In genomic region chr10:30430544-30431298, GRCh38 we compare ENCODE assay signal across 13 cellular contexts. TPM values are rescaled to one million over a fixed set of nuclear protein-coding genes. Genes with fewer than 3 reads are reported as not detected.
A peak's percentile ranks its signal among the peaks of the same experiment; 100 is the strongest.
DNase-seq lines count a peak whose midpoint lies in the region; ATAC-seq and TF ChIP-seq lines count a peak whose summit lies in the region.
"Had no signal": no experiment of that assay in that cellular context is flagged by ENCODE, and none has a peak within 500 bp of the region (broad histone marks: within the 10 kb centered on the region; RNA-seq: fewer than 3 reads in every experiment).

No MANE protein-coding gene starts in this region.

- peaks cover 20% of the 10 kb centered on the region for H3K36me3 Mint-ChIP-seq in activated T-helper 17 cell treated with anti-CD3 and anti-CD28 coated beads, Interleukin-2, amount 50 U/mL, for 72 hours (ENCODE audit: low read depth)

- intact Hi-C loops in heart right ventricle (cut with DNase I) = no loop called here
- intact Hi-C loops in Right ventricle myocardium superior (cut with DNase I) = no loop called here
- intact Hi-C loops in vagina (cut with DNase I) = no loop called here

- peak overlapping the region in 9 of 10 donors; percentile 75 to 99 (median 99) for H3K27ac ChIP-seq in heart right ventricle
- peak overlapping the region; percentile 55 for H3K27ac ChIP-seq in vagina
- H3K27ac ChIP-seq in neuronal stem cell (replicated peaks; ENCODE audit: low read length) = no peak overlapping the region
- H3K27ac ChIP-seq: SK-N-MC had no signal

- H3K14ac ChIP-seq in neuronal stem cell (ENCODE audit: low read length) = no peak overlapping the region

- no peak overlapping the region for H2AFZ ChIP-seq in neuronal stem cell (ENCODE audit: low read length)

- H2BK5ac ChIP-seq in neuronal stem cell (ENCODE audit: low read length) = no peak overlapping the region

- H2BK15ac ChIP-seq in neuronal stem cell (ENCODE audit: low read length) = no peak overlapping the region

- no peak overlapping the region for H3K18ac ChIP-seq in neuronal stem cell (ENCODE audit: low read length)

- peaks cover 0 to 46% (median 32%) of the 10 kb centered on the region in 9 donors for H3K4me1 ChIP-seq in heart right ventricle
- H3K4me1 ChIP-seq in mucosa of stomach (ENCODE audit: control insufficient read depth, insufficient read depth, low read length) = peaks cover 37% of the 10 kb centered on the region
- H3K4me1 ChIP-seq in vagina = peaks cover 22% of the 10 kb centered on the region
- peaks cover 7 to 11% of the 10 kb centered on the region in 2 donors for H3K4me1 ChIP-seq in neuronal stem cell (ENCODE audit: control insufficient read depth in 2 of 2, insufficient read depth in 1 of 2, low read depth in 1 of 2, low read length in 2 of 2)

- H3K9me3 ChIP-seq in heart right ventricle (no peaks in the 10 kb centered on the region), mucosa of stomach (ENCODE audit: control insufficient read depth, low read length) (no peaks in the 10 kb centered on the region), vagina (no peaks in the 10 kb centered on the region), neuronal stem cell (replicated peaks in 1 of 2; ENCODE audit: control insufficient read depth in 2 of 2, insufficient read depth in 1 of 2, low read depth in 1 of 2, low read length in 2 of 2) (no peaks in the 10 kb centered on the region)

- no peak overlapping the region for H3K23ac ChIP-seq in neuronal stem cell (ENCODE audit: low read depth, low read length, poor library complexity)

- peaks cover 17% of the 10 kb centered on the region for H3K4me1 Mint-ChIP-seq in activated T-helper 17 cell treated with anti-CD3 and anti-CD28 coated beads, Interleukin-2, amount 50 U/mL, for 72 hours

- H2BK12ac ChIP-seq in neuronal stem cell (ENCODE audit: low read length) = no peak overlapping the region

- H3K9me3 Mint-ChIP-seq in activated T-helper 17 cell treated with anti-CD3 and anti-CD28 coated beads, Interleukin-2, amount 50 U/mL, for 72 hours = no peaks in the 10 kb centered on the region

- 92 to 95% methylated on average over 12 of the region's 12 CpGs for WGBS in heart right ventricle, 2 donors
- no CpG with 5 or more reads among the region's 12 CpGs for WGBS in neuronal stem cell (ENCODE audit: extremely low coverage in 2 of 2, insufficient read length in 2 of 2, insufficient replicate concordance in 1 of 2), 2 donors

- no peak overlapping the region for H2BK120ac ChIP-seq in neuronal stem cell (ENCODE audit: low read depth, low read length)

- DNase-seq in heart right ventricle = no peak
- DNase-seq in Right ventricle myocardium superior = no peak
- DNase-seq in vagina (ENCODE audit: extremely low spot score in 2 of 2) = peak in 1 of 2 donors; percentile 42
- DNase-seq in neuronal stem cell (ENCODE audit: low spot score) = no peak
- DNase-seq in NCI-H2196 treated with DMSO at 0.1 percent for 48 hours (lab: John Stamatoyannopoulos, UW; ENCODE audit: unreplicated experiment) = no peak
- DNase-seq: activated CD8-positive, alpha-beta memory T cell treated with anti-CD3 and anti-CD28 coated beads for 24 hours; H9; IMR-90; NCI-H226 had no signal

- H3K27ac Mint-ChIP-seq in activated T-helper 17 cell treated with anti-CD3 and anti-CD28 coated beads, Interleukin-2, amount 50 U/mL, for 72 hours = no peak overlapping the region
- H3K27ac Mint-ChIP-seq: H9 had no signal

- H4K8ac ChIP-seq in neuronal stem cell (ENCODE audit: low read depth, low read length) = no peak overlapping the region

- no peak overlapping the region for H3K4me2 ChIP-seq in neuronal stem cell (ENCODE audit: insufficient read depth, low read length, poor library complexity, severe bottlenecking)

- H3K36me3 ChIP-seq in heart right ventricle = no peaks in the 10 kb centered on the region
- no peaks in the 10 kb centered on the region for H3K36me3 ChIP-seq in mucosa of stomach (ENCODE audit: control insufficient read depth, insufficient read depth, low read length)
- H3K36me3 ChIP-seq in vagina = no peaks in the 10 kb centered on the region
- no peaks in the 10 kb centered on the region for H3K36me3 ChIP-seq in neuronal stem cell (replicated peaks in 1 of 2; ENCODE audit: control insufficient read depth in 2 of 2, insufficient read depth in 2 of 2, low read length in 2 of 2)

- H3K79me1 ChIP-seq in neuronal stem cell (ENCODE audit: low read depth, low read length) = no peaks in the 10 kb centered on the region

- no peak overlapping the region for H4K91ac ChIP-seq in neuronal stem cell (ENCODE audit: low read depth, low read length, poor library complexity)

- no peak overlapping the region for H2AK5ac ChIP-seq in neuronal stem cell (ENCODE audit: low read depth, low read length)

- H3K4ac ChIP-seq in neuronal stem cell (ENCODE audit: low read length) = no peak overlapping the region

- peak overlapping the region; percentile 19 for H3K4me3 Mint-ChIP-seq in activated T-helper 17 cell treated with anti-CD3 and anti-CD28 coated beads, Interleukin-2, amount 50 U/mL, for 72 hours

- peak overlapping the region in 5 of 10 donors; percentile 14 to 39 (median 31) for H3K4me3 ChIP-seq in heart right ventricle
- H3K4me3 ChIP-seq in mucosa of stomach (ENCODE audit: low read length) = no peak overlapping the region
- H3K4me3 ChIP-seq in vagina = no peak overlapping the region
- no peak overlapping the region for H3K4me3 ChIP-seq in neuronal stem cell (ENCODE audit: low read length in 2 of 2)
- H3K4me3 ChIP-seq: SK-N-MC had no signal

- H3K27me3 Mint-ChIP-seq in activated T-helper 17 cell treated with anti-CD3 and anti-CD28 coated beads, Interleukin-2, amount 50 U/mL, for 72 hours = no peaks in the 10 kb centered on the region

- H3K9ac ChIP-seq in mucosa of stomach (ENCODE audit: low read length) (peak overlapping the region; percentile 47), neuronal stem cell (ENCODE audit: low read depth, low read length, poor library complexity) (no peak overlapping the region)

- TF ChIP-seq POLR2A in vagina (IDR thresholded peaks at IDR 0.05) = no peak

- TF ChIP-seq CTCF in heart right ventricle (IDR thresholded peaks at IDR 0.05) = no peak
- no peak for TF ChIP-seq CTCF in vagina (IDR thresholded peaks at IDR 0.05)

- no peaks in the 10 kb centered on the region for H3K27me3 ChIP-seq in heart right ventricle
- H3K27me3 ChIP-seq in mucosa of stomach (ENCODE audit: control insufficient read depth, insufficient read depth, low read length) = no peaks in the 10 kb centered on the region
- no peaks in the 10 kb centered on the region for H3K27me3 ChIP-seq in vagina
- no peaks in the 10 kb centered on the region for H3K27me3 ChIP-seq in neuronal stem cell (ENCODE audit: control insufficient read depth in 3 of 3, insufficient read depth in 3 of 3, low read depth in 1 of 3, low read length in 3 of 3)

- no peak for ATAC-seq in heart right ventricle
- ATAC-seq in Right ventricle myocardium superior (ENCODE audit: poor library complexity) = no peak
- no peak for ATAC-seq in activated T-helper 17 cell treated with anti-CD3 and anti-CD28 coated beads, Interleukin-2, amount 50 U/mL, for 72 hours (replicated peaks)
- no peak for ATAC-seq in HG03521 (IDR thresholded peaks at IDR 0.05; ENCODE audit: unreplicated experiment)

RNA-seq across cellular contexts. Expression of gene MAP3K8, which starts 3.3 kb away (rescaled TPM):
- total RNA-seq in heart right ventricle = 10 to 100 TPM in 3 of 10 donors, 1 to 10 TPM in 7; 2.7 to 19.2 (median 6.9) TPM
- polyA plus RNA-seq in heart right ventricle = 10 to 100 TPM in 1 of 2 donors, 1 to 10 TPM in 1; 3.8 to 14.0 TPM
- 7.3 TPM for total RNA-seq in Right ventricle myocardium superior
- total RNA-seq in activated T-helper 17 cell treated with anti-CD3 and anti-CD28 coated beads, Interleukin-2, amount 50 U/mL, for 72 hours = 10 to 100 TPM; 33.7 to 58.6 TPM
- total RNA-seq in vagina = 16.5 TPM
- 3.4 TPM for polyA plus RNA-seq in neuronal stem cell (2013, experiment 1 of 2)
- polyA plus RNA-seq in neuronal stem cell (2013, experiment 2 of 2) = 3.5 TPM
